ENCODE assay signal across 21 cellular contexts in the genomic region with DNA sequence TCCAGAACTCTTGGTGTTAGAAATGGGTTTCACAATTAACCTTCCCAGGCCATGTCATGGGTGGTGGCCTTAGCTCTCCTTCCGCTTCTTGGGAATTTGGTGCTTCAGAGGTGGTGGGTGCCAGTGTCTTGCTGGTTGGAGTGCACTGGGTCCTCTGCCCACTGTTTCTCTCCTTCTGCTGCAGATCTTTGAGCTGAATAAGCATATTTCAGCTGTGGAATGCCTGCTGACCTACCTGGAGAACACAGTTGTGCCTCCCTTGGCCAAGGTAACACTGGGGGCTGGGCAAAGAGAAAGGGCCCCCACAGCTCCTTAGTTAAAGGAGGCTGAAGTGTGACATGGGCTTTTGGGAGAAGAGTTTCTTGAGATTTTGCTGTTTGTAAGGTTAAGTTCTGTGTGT. TPM values are rescaled to one million over a fixed set of nuclear protein-coding genes. Genes with fewer than 3 reads are reported as not detected.
DNase-seq lines count a peak whose midpoint lies in the region; ATAC-seq, FAIRE-seq and TF ChIP-seq lines count a peak whose summit lies in the region.
"Had no signal": no experiment of that assay in that cellular context is flagged by ENCODE, and none has a peak within 500 bp of the region (broad histone marks: within the 10 kb centered on the region; RNA-seq: fewer than 3 reads in every experiment).

No MANE protein-coding gene starts in this region.

- intact Hi-C loops in K562 (cut with micrococcal nuclease): no loop called here

- H3K79me2 ChIP-seq in ACC112 (ENCODE audit: control insufficient read depth, insufficient read depth, low read length, unreplicated experiment) (no peaks in the 10 kb centered on the region), K562 (ENCODE audit: control insufficient read depth, insufficient read depth, low read length) (no peaks in the 10 kb centered on the region)

- TF ChIP-seq EP300 in K562 (IDR thresholded peaks at IDR 0.05; ENCODE audit: low read length): no peak

- no peaks in the 10 kb centered on the region for H3K9me1 ChIP-seq in K562 (ENCODE audit: control insufficient read depth, insufficient read depth, low read length)

- POLR2A ChIA-PET in K562 (lab: Yijun Ruan, JAX): interaction anchor here (0.7 kb wide), 1 partner anchor 19 kb away, joined by 3 read pairs; no protein-coding TSS in a partner anchor

- no peaks in the 10 kb centered on the region for H4K20me1 ChIP-seq in BLaER1 treated with 17β-estradiol and CSF1 and Interleukin-3, amounts not matched to agents 10 nM and 100 nM
- no peaks in the 10 kb centered on the region for H4K20me1 ChIP-seq in K562 (replicated peaks; ENCODE audit: control insufficient read depth, insufficient read depth, low read length)

- H3K4me1 ChIP-seq in ACC112 (ENCODE audit: control insufficient read depth, insufficient read depth, low read length, unreplicated experiment) (peaks cover 27% of the 10 kb centered on the region), K562 (replicated peaks in 1 of 2; ENCODE audit: control insufficient read depth in 2 of 2, insufficient read depth in 2 of 2, low read length in 2 of 2) (no peaks in the 10 kb centered on the region; a peak in 2 of 5 replicates)
- peaks cover 77 to 100% (median 98%) of the 10 kb centered on the region in 10 experiments for H3K4me1 ChIP-seq in BLaER1 treated with 17β-estradiol and CSF1 and Interleukin-3, amounts not matched to agents 10 nM and 100 nM
- H3K4me1 ChIP-seq: Caco-2 had no signal

- H3K36me3 ChIP-seq in ACC112 (ENCODE audit: insufficient read depth, low read length): peaks cover 35% of the 10 kb centered on the region
- no peaks in the 10 kb centered on the region for H3K36me3 ChIP-seq in BLaER1 treated with 17β-estradiol and CSF1 and Interleukin-3, amounts not matched to agents 10 nM and 100 nM
- no peaks in the 10 kb centered on the region for H3K36me3 ChIP-seq in K562 (ENCODE audit: control insufficient read depth, insufficient read depth, low read length)

- no peaks in the 10 kb centered on the region for H3K9me3 ChIP-seq in BLaER1 treated with 17β-estradiol and CSF1 and Interleukin-3, amounts not matched to agents 10 nM and 100 nM (replicated peaks in 1 of 11)
- no peaks in the 10 kb centered on the region for H3K9me3 ChIP-seq in K562 (replicated peaks; ENCODE audit: control insufficient read depth, insufficient read depth, low read depth, low read length)
- H3K9me3 ChIP-seq: Caco-2 had no signal

- 20% methylated on average over 1 of the region's 1 CpG for WGBS in K562 (ENCODE audit: insufficient coverage, low coverage, missing lambda C conversion rate)

- H3K27me3 ChIP-seq in ACC112 (ENCODE audit: insufficient read depth, low read length): no peaks in the 10 kb centered on the region
- no peaks in the 10 kb centered on the region for H3K27me3 ChIP-seq in BLaER1 treated with 17β-estradiol and CSF1 and Interleukin-3, amounts not matched to agents 10 nM and 100 nM
- peaks cover 4 to 77% of the 10 kb centered on the region in 2 experiments; a peak in 3 of 5 replicates for H3K27me3 ChIP-seq in K562 (ENCODE audit: control insufficient read depth in 2 of 2, insufficient read depth in 2 of 2, low read length in 2 of 2)

- DNase-seq in K562 (ENCODE audit: extremely low read depth in 1 of 4, low spot score in 3 of 4) (no peak), NCI-H2171 (lab: John Stamatoyannopoulos, UW) (no peak), NCI-H526 (lab: John Stamatoyannopoulos, UW) (no peak), NCI-H1048 (lab: John Stamatoyannopoulos, UW) (no peak)
- DNase-seq: Caco-2; CD4-positive, alpha-beta T cell; GOT3; H7; HFFc6; KG1 had no signal

- TF ChIP-seq CTCF in K562 (IDR thresholded peaks at IDR 0.05 in 2 of 3, conservative IDR thresholded peaks at IDR 0.05 in 1 of 3; ENCODE audit: insufficient read depth in 2 of 3, low read depth in 1 of 3, low read length in 3 of 3): no peak

- ATAC-seq in K562: no peak
- ATAC-seq: HCT116 had no signal

- no peak overlapping the region for H2AFZ ChIP-seq in ACC112 (ENCODE audit: low read length, unreplicated experiment)
- H2AFZ ChIP-seq in K562 (ENCODE audit: low read depth, low read length): no peak overlapping the region

- H3K9ac ChIP-seq in BLaER1 treated with 17β-estradiol and CSF1 and Interleukin-3, amounts not matched to agents 10 nM and 100 nM: peak overlapping the region in 8 of 11 experiments; percentile 21 to 79 (median 56); a peak in 12 of 22 replicates
- H3K9ac ChIP-seq in K562 (ENCODE audit: insufficient read depth in 1 of 2, low read depth in 2 of 2, low read length in 2 of 2): no peak overlapping the region

- H3K27ac ChIP-seq in ACC112 (ENCODE audit: low read depth, low read length): peak overlapping the region; percentile 69
- peak overlapping the region in 10 of 11 experiments; percentile 49 to 91 (median 87); a peak in 20 of 22 replicates for H3K27ac ChIP-seq in BLaER1 treated with 17β-estradiol and CSF1 and Interleukin-3, amounts not matched to agents 10 nM and 100 nM
- no peak overlapping the region for H3K27ac ChIP-seq in K562 (ENCODE audit: extremely low read depth, low read depth, low read length)
- H3K27ac ChIP-seq: C4-2B had no signal

- TF ChIP-seq RAD21 in K562 (CRISPR knock-in tag; conservative IDR thresholded peaks at IDR 0.05 in 1 of 2, IDR thresholded peaks at IDR 0.05 in 1 of 2): no peak

- CTCF ChIA-PET in K562 (lab: Yijun Ruan, JAX; ENCODE audit: low intra/inter-chr PET ratio): no interaction called here

- in situ Hi-C loops in K562 (cut with MboI): no loop called here

- BruUV-seq in K562 (replicated peaks; lab: Mats Ljungman, UMichigan): no TSS peak

- no peak for TF ChIP-seq POLR2A in K562 (conservative IDR thresholded peaks at IDR 0.05)

- peak overlapping the region; percentile 79 to 94 (median 88) for H3K4me2 ChIP-seq in BLaER1 treated with 17β-estradiol and CSF1 and Interleukin-3, amounts not matched to agents 10 nM and 100 nM
- no peak overlapping the region for H3K4me2 ChIP-seq in K562 (ENCODE audit: insufficient read depth, low read length)

- H3K4me3 ChIP-seq in ACC112 (ENCODE audit: low read depth, low read length) (no peak overlapping the region), K562 (no peak overlapping the region)
- no peak overlapping the region for H3K4me3 ChIP-seq in BLaER1 treated with 17β-estradiol and CSF1 and Interleukin-3, amounts not matched to agents 10 nM and 100 nM

- no peak for FAIRE-seq in K562 (lab: Jason Lieb, UNC)
- FAIRE-seq: A204.1, D721Med, G401.6, GM12891, HTR-8/SVneo had no signal

RNA-seq across cellular contexts. Expression of a gene that starts 32.0 kb away (rescaled TPM):
- not detected in 2 replicates for total RNA-seq in K562 (2011; cell fraction: chromatin; rRNA removed; ENCODE audit: low replicate concordance)
- total RNA-seq in K562 (2011; cell fraction: nucleolus; rRNA removed): not detected in 2 replicates
- not detected in 2 replicates for total RNA-seq in K562 (2011; cell fraction: nucleoplasm; rRNA removed)
- total RNA-seq in K562 (2014; rRNA removed): not detected in 2 replicates
- total RNA-seq in K562 (2014; rRNA removed; fragmentation: Illumina TruSeq; extraction: Trizol): not detected in 2 replicates
- not detected in 2 replicates for total RNA-seq in K562 (2015; rRNA removed; fragmentation: Illumina TruSeq; extraction: Trizol)
- total RNA-seq in K562 (2021): not detected in 2 replicates
- polyA plus RNA-seq in K562 (2011; rRNA removed): not detected in 2 replicates
- not detected in 2 replicates for polyA plus RNA-seq in K562 (2011; cell fraction: cytosol; rRNA removed)
- polyA plus RNA-seq in K562 (2011; cell fraction: nucleus; rRNA removed): not detected in 2 replicates
- not detected in 2 replicates for polyA plus RNA-seq in K562 (2012)
- not detected in 2 replicates for polyA plus RNA-seq in K562 (2014; fragmentation: Illumina TruSeq; extraction: Trizol)
- polyA plus RNA-seq in K562 (2014; fragmentation: Nextera tagmentation; extraction: Ambion mirVana): not detected
- not detected in 2 replicates for polyA plus RNA-seq in K562 (2014; rRNA removed)
- not detected in 2 replicates for polyA minus RNA-seq in K562 (2011; rRNA and poly(A)+ RNA removed)
- not detected in 2 replicates for polyA minus RNA-seq in K562 (2011; cell fraction: cytosol; rRNA and poly(A)+ RNA removed)
- not detected in 2 replicates for polyA minus RNA-seq in K562 (2011; cell fraction: nucleus; rRNA and poly(A)+ RNA removed)
- total RNA-seq: Caco-2; CD4-positive, alpha-beta T cell; H7; HFFc6 had no signal
- polyA plus RNA-seq: AG04450, IgD-negative memory B cell had no signal

RNA-seq across cellular contexts. Expression of a gene that starts 47.3 kb away (rescaled TPM):
- not detected in 2 replicates for total RNA-seq in K562 (2011; cell fraction: chromatin; rRNA removed; ENCODE audit: low replicate concordance)
- total RNA-seq in K562 (2011; cell fraction: nucleolus; rRNA removed): not detected in 2 replicates
- total RNA-seq in K562 (2011; cell fraction: nucleoplasm; rRNA removed): not detected in 2 replicates
- total RNA-seq in K562 (2014; rRNA removed) (not detected in 2 replicates), K562 (2014; rRNA removed; fragmentation: Illumina TruSeq; extraction: Trizol) (not detected in 2 replicates), K562 (2015; rRNA removed; fragmentation: Illumina TruSeq; extraction: Trizol) (not detected in 2 replicates), K562 (2021) (0.22 and 0.65 TPM in 2 replicates)
- polyA plus RNA-seq in K562 (2011; rRNA removed) (not detected in 2 replicates), K562 (2014; fragmentation: Illumina TruSeq; extraction: Trizol) (not detected in 2 replicates), K562 (2014; fragmentation: Nextera tagmentation; extraction: Ambion mirVana) (not detected), K562 (2014; rRNA removed) (not detected in 2 replicates)
- polyA plus RNA-seq in K562 (2011; cell fraction: cytosol; rRNA removed): not detected in 2 replicates
- polyA plus RNA-seq in K562 (2011; cell fraction: nucleus; rRNA removed): 0.24 TPM in 1 of 2 replicates, not detected in the other
- polyA plus RNA-seq in K562 (2012): 0.12 and 0.25 TPM in 2 replicates
- not detected in 2 replicates for polyA minus RNA-seq in K562 (2011; rRNA and poly(A)+ RNA removed)
- polyA minus RNA-seq in K562 (2011; cell fraction: cytosol; rRNA and poly(A)+ RNA removed): not detected in 2 replicates
- not detected in 2 replicates for polyA minus RNA-seq in K562 (2011; cell fraction: nucleus; rRNA and poly(A)+ RNA removed)
- total RNA-seq: Caco-2 had no signal
- polyA plus RNA-seq: IgD-negative memory B cell had no signal

RNA-seq across cellular contexts. Expression of a gene that starts 56.2 kb away (rescaled TPM):
- 0.09 TPM in 1 of 2 replicates, not detected in the other for total RNA-seq in K562 (2011; cell fraction: chromatin; rRNA removed; ENCODE audit: low replicate concordance)
- not detected in 2 replicates for total RNA-seq in K562 (2011; cell fraction: nucleolus; rRNA removed)
- not detected in 2 replicates for total RNA-seq in K562 (2011; cell fraction: nucleoplasm; rRNA removed)
- total RNA-seq in K562 (2014; rRNA removed) (not detected in 2 replicates), K562 (2014; rRNA removed; fragmentation: Illumina TruSeq; extraction: Trizol) (not detected in 2 replicates), K562 (2015; rRNA removed; fragmentation: Illumina TruSeq; extraction: Trizol) (not detected in 2 replicates), K562 (2021) (0.13 and 0.16 TPM in 2 replicates)
- polyA plus RNA-seq in K562 (2011; rRNA removed) (not detected in 2 replicates), K562 (2014; fragmentation: Illumina TruSeq; extraction: Trizol) (not detected in 2 replicates), K562 (2014; fragmentation: Nextera tagmentation; extraction: Ambion mirVana) (not detected), K562 (2014; rRNA removed) (not detected in 2 replicates)
- polyA plus RNA-seq in K562 (2011; cell fraction: cytosol; rRNA removed): not detected in 2 replicates
- polyA plus RNA-seq in K562 (2011; cell fraction: nucleus; rRNA removed): not detected in 2 replicates
- polyA plus RNA-seq in K562 (2012): not detected in 2 replicates
- not detected in 2 replicates for polyA minus RNA-seq in K562 (2011; rRNA and poly(A)+ RNA removed)
- not detected in 2 replicates for polyA minus RNA-seq in K562 (2011; cell fraction: cytosol; rRNA and poly(A)+ RNA removed)
- polyA minus RNA-seq in K562 (2011; cell fraction: nucleus; rRNA and poly(A)+ RNA removed): not detected in 2 replicates
- total RNA-seq: CD4-positive, alpha-beta T cell had no signal
- polyA plus RNA-seq: IgD-negative memory B cell had no signal

Comparison
In these comparisons a context has a peak if more than half of its experiments do, and no peak if none do; other contexts are left out.
1. H3K9ac ChIP-seq: peak in BLaER1 treated with 17β-estradiol and CSF1 and Interleukin-3, amounts not matched to agents 10 nM and 100 nM (8 of 11); none in K562 (0 of 2).